19 cellular contexts compared by ENCODE assay signal in genomic region chr10:71236286-71236685, GRCh38. TPM values are rescaled to one million over a fixed set of nuclear protein-coding genes. Genes with fewer than 3 reads are reported as not detected.
DNase-seq lines count a peak whose midpoint lies in the region; ATAC-seq and TF ChIP-seq lines count a peak whose summit lies in the region.
"Had no signal": no experiment of that assay in that cellular context is flagged by ENCODE, and none has a peak within 500 bp of the region (broad histone marks: within the 10 kb centered on the region; RNA-seq: fewer than 3 reads in every experiment).

No MANE protein-coding gene starts in this region.

- H4K20me1 ChIP-seq in osteoblast (ENCODE audit: insufficient read depth, low read length): peaks cover 8% of the 10 kb centered on the region

- H3K27ac ChIP-seq in left ventricle myocardium inferior (replicated peaks): peak overlapping the region; percentile 80
- peak overlapping the region; percentile 71 for H3K27ac ChIP-seq in osteoblast (ENCODE audit: low read depth, low read length)
- H3K27ac ChIP-seq: colonic mucosa had no signal

- peak overlapping the region; percentile 70 for H3K4me2 ChIP-seq in osteoblast (ENCODE audit: insufficient read depth, low read length)

- H3K27me3 ChIP-seq in BJ (ENCODE audit: control insufficient read depth, insufficient read depth, low read length) (no peaks in the 10 kb centered on the region), left ventricle myocardium inferior (ENCODE audit: low read depth) (no peaks in the 10 kb centered on the region), osteoblast (ENCODE audit: insufficient read depth, low read length) (no peaks in the 10 kb centered on the region)
- H3K27me3 ChIP-seq: colonic mucosa had no signal

- H3K36me3 Mint-ChIP-seq in natural killer cell (no peaks in the 10 kb centered on the region), T-helper 17 cell (ENCODE audit: low read depth) (no peaks in the 10 kb centered on the region)
- H3K36me3 Mint-ChIP-seq: stimulated activated naive B cell treated with anti-CD40 and anti-IgM and Interleukin-4, amounts not matched to agents 10 μg/mL and 1 μg/mL and 100 μg/mL, for 72 hours had no signal

- H3K4me3 Mint-ChIP-seq in natural killer cell (no peak overlapping the region), T-helper 17 cell (no peak overlapping the region)
- H3K4me3 Mint-ChIP-seq: activated CD4-positive, alpha-beta T cell treated with anti-CD3 and anti-CD28 coated beads, Interleukin-2, amount 10 ng/mL, durations not matched to agents 24 days and 14 days; stimulated activated naive B cell treated with anti-CD40 and anti-IgM and Interleukin-4, amounts not matched to agents 10 μg/mL and 1 μg/mL and 100 μg/mL, for 72 hours had no signal

- H3K4me3 ChIP-seq in BJ (ENCODE audit: low read depth, low read length) (no peak overlapping the region), left ventricle myocardium inferior (no peak overlapping the region), osteoblast (ENCODE audit: insufficient read depth, low read length) (no peak overlapping the region)
- H3K4me3 ChIP-seq: colonic mucosa had no signal

- H3K79me2 ChIP-seq in osteoblast (ENCODE audit: insufficient read depth, low read length): peaks cover 31% of the 10 kb centered on the region

- H3K4me1 Mint-ChIP-seq in natural killer cell (peaks cover 0 to 7% of the 10 kb centered on the region in 2 donors), T-helper 17 cell (no peaks in the 10 kb centered on the region)
- H3K4me1 Mint-ChIP-seq: activated CD4-positive, alpha-beta T cell treated with anti-CD3 and anti-CD28 coated beads, Interleukin-2, amount 10 ng/mL, durations not matched to agents 24 days and 14 days had no signal

- H3K27me3 Mint-ChIP-seq in natural killer cell (ENCODE audit: low read depth in 2 of 2) (no peaks in the 10 kb centered on the region), T-helper 17 cell (peaks cover 27% of the 10 kb centered on the region)
- H3K27me3 Mint-ChIP-seq: activated CD4-positive, alpha-beta T cell treated with anti-CD3 and anti-CD28 coated beads, Interleukin-2, amount 10 ng/mL, durations not matched to agents 24 days and 14 days had no signal

- TF ChIP-seq CTCF in BJ (IDR thresholded peaks at IDR 0.05; ENCODE audit: insufficient read depth, low read depth, low read length) (no peak), left ventricle myocardium inferior (IDR thresholded peaks at IDR 0.05; ENCODE audit: borderline replicate concordance) (no peak), osteoblast (IDR thresholded peaks at IDR 0.05; ENCODE audit: extremely low read depth, low read depth, low read length) (no peak), natural killer cell (IDR thresholded peaks at IDR 0.05) (no peak)

- H3K27ac Mint-ChIP-seq in natural killer cell (no peak overlapping the region), T-helper 17 cell (no peak overlapping the region)
- H3K27ac Mint-ChIP-seq: activated CD4-positive, alpha-beta T cell treated with anti-CD3 and anti-CD28 coated beads, Interleukin-2, amount 10 ng/mL, durations not matched to agents 24 days and 14 days; progenitor cell of endocrine pancreas; stimulated activated naive B cell treated with anti-CD40 and anti-IgM and Interleukin-4, amounts not matched to agents 10 μg/mL and 1 μg/mL and 100 μg/mL, for 72 hours had no signal

- intact Hi-C loops in left ventricle myocardium inferior (cut with micrococcal nuclease): no loop called here
- intact Hi-C loops in natural killer cell (cut with micrococcal nuclease): no loop called here

- POLR2A ChIA-PET in BJ (lab: Charles Lee): no interaction called here

- DNase-seq in BJ (ENCODE audit: low read depth) (peak; percentile 76), NCI-H69 (lab: John Stamatoyannopoulos, UW) (peak; percentile 60), left ventricle myocardium inferior (peak; percentile 8), osteoblast (ENCODE audit: insufficient read length, low spot score, missing footprints) (peak; percentile 67), natural killer cell (no peak), T-helper 17 cell (no peak), middle frontal gyrus (ENCODE audit: extremely low spot score, low spot score) (no peak), UCSD-AML1 (lab: John Stamatoyannopoulos, UW; ENCODE audit: unreplicated experiment) (no peak)
- DNase-seq: activated CD4-positive, alpha-beta T cell treated with anti-CD3 and anti-CD28 coated beads, Interleukin-2, amount 10 ng/mL, durations not matched to agents 24 days and 14 days; activated CD8-positive, alpha-beta memory T cell treated with anti-CD3 and anti-CD28 coated beads, Interleukin-2, amount 50 U/mL, for 48 hours; activated naive CD4-positive, alpha-beta T cell; aorta; colonic mucosa; NCI-H1694; NCI-H510A; stimulated activated CD4-positive, alpha-beta T cell treated with anti-CD3 and anti-CD28 coated beads, Interleukin-12 subunit alpha, Interleukin-12 subunit beta, amount 100 ng/mL, for 4 hours; stimulated activated naive B cell treated with anti-CD40 and anti-IgM and Interleukin-4, amounts not matched to agents 10 μg/mL and 1 μg/mL and 100 μg/mL, for 72 hours had no signal

- H3K9me3 Mint-ChIP-seq in natural killer cell: no peaks in the 10 kb centered on the region
- H3K9me3 Mint-ChIP-seq: activated CD4-positive, alpha-beta T cell treated with anti-CD3 and anti-CD28 coated beads, Interleukin-2, amount 10 ng/mL, durations not matched to agents 24 days and 14 days; stimulated activated naive B cell treated with anti-CD40 and anti-IgM and Interleukin-4, amounts not matched to agents 10 μg/mL and 1 μg/mL and 100 μg/mL, for 72 hours had no signal

- H2AFZ ChIP-seq in osteoblast (ENCODE audit: low read length): peak overlapping the region; percentile 30

- peaks cover 91% of the 10 kb centered on the region for H3K4me1 ChIP-seq in left ventricle myocardium inferior
- H3K4me1 ChIP-seq in osteoblast (ENCODE audit: insufficient read depth, low read length): peaks cover 78% of the 10 kb centered on the region

- CTCF ChIA-PET in BJ (lab: Yijun Ruan, JAX): interaction anchor here (0.5 to 2.3 kb wide), 5 partner anchors 9 to 416 kb away, joined by 3 to 9 read pairs (median 4); no protein-coding TSS in a partner anchor

- ATAC-seq in natural killer cell (no peak), T-helper 17 cell (no peak)
- ATAC-seq: HCT116; stimulated activated naive B cell treated with anti-CD40 and anti-IgM and Interleukin-4, amounts not matched to agents 10 μg/mL and 1 μg/mL and 100 μg/mL, for 72 hours had no signal

- H3K36me3 ChIP-seq in BJ (ENCODE audit: control insufficient read depth, insufficient read depth, low read length) (0 out of 2 replicates have a peak, but pooled peaks cover 2% of the 10 kb centered on the region), left ventricle myocardium inferior (no peaks in the 10 kb centered on the region), osteoblast (ENCODE audit: insufficient read depth, low read length) (no peaks in the 10 kb centered on the region)
- H3K36me3 ChIP-seq: colonic mucosa had no signal

- no peaks in the 10 kb centered on the region for H3K9me3 ChIP-seq in left ventricle myocardium inferior (replicated peaks)
- H3K9me3 ChIP-seq in osteoblast (ENCODE audit: low read depth, low read length): no peaks in the 10 kb centered on the region
- no peaks in the 10 kb centered on the region for H3K9me3 ChIP-seq in T-helper 17 cell (ENCODE audit: control insufficient read depth, low read length, poor library complexity, severe bottlenecking)
- H3K9me3 ChIP-seq: colonic mucosa had no signal

RNA-seq across cellular contexts. Expression of gene UNC5B, which starts 23.9 kb away (rescaled TPM):
- 17.5 and 27.4 TPM in 2 replicates for polyA plus RNA-seq in BJ (2011; rRNA removed)
- polyA minus RNA-seq in BJ (2011; rRNA and poly(A)+ RNA removed): 22.5 and 23.6 TPM in 2 replicates
- total RNA-seq in left ventricle myocardium inferior (15.6 TPM), osteoblast (90.8 and 135 TPM in 2 replicates), natural killer cell (under 1 TPM; 0.09 to 0.65 (median 0.09) TPM), T-helper 17 cell (not detected)

Comparison
In these comparisons a context has a peak if more than half of its experiments do, and no peak if none do; other contexts are left out.
1. DNase-seq: peak in BJ (single experiment), NCI-H69 (single experiment), left ventricle myocardium inferior (single experiment) and osteoblast (single experiment); none in natural killer cell (single experiment), T-helper 17 cell (0 of 3), middle frontal gyrus (single experiment) and UCSD-AML1 (single experiment).
2. RNA of gene UNC5B, which starts 23.9 kb away (total RNA-seq): 90.8 to 135 TPM in osteoblast and 15.6 TPM in left ventricle myocardium inferior (single experiment); 0.09 to 0.65 TPM in natural killer cell and not detected in T-helper 17 cell; every median in the first group is over 10 times any median in the second.